ENCODE assay signal across 16 cellular contexts in genomic region chr2:149572102-149572953, GRCh38. TPM values are rescaled to one million over a fixed set of nuclear protein-coding genes. Genes with fewer than 3 reads are reported as not detected.
A peak's percentile ranks its signal among the peaks of the same experiment; 100 is the strongest.
DNase-seq lines count a peak whose midpoint lies in the region; ATAC-seq and TF ChIP-seq lines count a peak whose summit lies in the region.
"Had no signal": no experiment of that assay in that cellular context is flagged by ENCODE, and none has a peak within 500 bp of the region (broad histone marks: within the 10 kb centered on the region; RNA-seq: fewer than 3 reads in every experiment).

No MANE protein-coding gene starts in this region.

- H2AFZ ChIP-seq in osteoblast (ENCODE audit: low read length): no peak overlapping the region

- H3K36me3 ChIP-seq in heart left ventricle (peaks cover 2 to 100% (median 95%) of the 10 kb centered on the region in 9 donors), osteoblast (ENCODE audit: insufficient read depth, low read length) (peaks cover 87% of the 10 kb centered on the region)

- TF ChIP-seq POLR2A in heart left ventricle (IDR thresholded peaks at IDR 0.05): no peak

- H3K27ac ChIP-seq in heart left ventricle (peak overlapping the region in 6 of 12 donors; percentile 16 to 51 (median 41)), osteoblast (ENCODE audit: low read depth, low read length) (peak overlapping the region; percentile 2)
- H3K27ac ChIP-seq: lower lobe of right lung had no signal

- H3K9me3 ChIP-seq in heart left ventricle (no peaks in the 10 kb centered on the region), osteoblast (ENCODE audit: low read depth, low read length) (no peaks in the 10 kb centered on the region)
- H3K9me3 ChIP-seq: esophagus squamous epithelium, lower lobe of right lung had no signal

- H3K4me3 ChIP-seq in LNCaP clone FGC (ENCODE audit: low read depth, low read length): no peak overlapping the region
- H3K4me3 ChIP-seq in heart left ventricle: no peak overlapping the region
- no peak overlapping the region for H3K4me3 ChIP-seq in osteoblast (ENCODE audit: insufficient read depth, low read length)
- H3K4me3 ChIP-seq: esophagus squamous epithelium, lower lobe of right lung had no signal

- DNase-seq in AG20443 (ENCODE audit: low spot score) (peak; percentile 54), LNCaP clone FGC (ENCODE audit: low read depth) (peak; percentile 78), heart left ventricle (no peak), osteoblast (ENCODE audit: insufficient read length, low spot score, missing footprints) (no peak), amniotic stem cell (lab: John Stamatoyannopoulos, UW) (no peak), hypothalamus (lab: John Stamatoyannopoulos, UW) (no peak)
- DNase-seq: activated CD4-positive, CD25-positive, alpha-beta regulatory T cell treated with anti-CD3 and anti-CD28 coated beads, Interleukin-2, amount 50 U/mL, for 72 hours; activated T-cell treated with anti-CD3 and anti-CD28 coated beads, Interleukin-2, amount 50 U/mL, for 4 hours; DMS53; esophagus squamous epithelium; KG1; lower lobe of right lung; NCI-H1436; nucleus accumbens had no signal

- WGBS in heart left ventricle, 4 donors: 38 to 59% (median 48%) methylated on average over 6 of the region's 6 CpGs

- no peak overlapping the region for H3K4me2 ChIP-seq in osteoblast (ENCODE audit: insufficient read depth, low read length)

- no peaks in the 10 kb centered on the region for H3K27me3 ChIP-seq in heart left ventricle
- H3K27me3 ChIP-seq in osteoblast (ENCODE audit: insufficient read depth, low read length): no peaks in the 10 kb centered on the region
- H3K27me3 ChIP-seq: esophagus squamous epithelium had no signal

- TF ChIP-seq CTCF in LNCaP clone FGC (IDR thresholded peaks at IDR 0.05; ENCODE audit: control insufficient read depth, extremely low read depth, insufficient read depth): no peak
- no peak for TF ChIP-seq CTCF in heart left ventricle (IDR thresholded peaks at IDR 0.05)
- no peak for TF ChIP-seq CTCF in osteoblast (IDR thresholded peaks at IDR 0.05; ENCODE audit: extremely low read depth, low read depth, low read length)

- peaks cover 0 to 13% (median 5%) of the 10 kb centered on the region in 12 donors for H3K4me1 ChIP-seq in heart left ventricle
- no peaks in the 10 kb centered on the region for H3K4me1 ChIP-seq in osteoblast (ENCODE audit: insufficient read depth, low read length)

- peak; percentile 51 to 76 (median 62) for ATAC-seq in heart left ventricle
- no peak for ATAC-seq in GM18517 (IDR thresholded peaks at IDR 0.05; ENCODE audit: unreplicated experiment)
- no peak for ATAC-seq in GM21367 (IDR thresholded peaks at IDR 0.05; ENCODE audit: unreplicated experiment)
- ATAC-seq: activated T-cell treated with anti-CD3 and anti-CD28 coated beads, Interleukin-2, amount 50 U/mL, for 4 hours; lower lobe of right lung had no signal

- H4K20me1 ChIP-seq in osteoblast (ENCODE audit: insufficient read depth, low read length): peaks cover 18% of the 10 kb centered on the region

- H3K79me2 ChIP-seq in osteoblast (ENCODE audit: insufficient read depth, low read length): peaks cover 16% of the 10 kb centered on the region

- intact Hi-C loops in heart left ventricle (cut with DNase I): no loop called here

RNA-seq across cellular contexts. Expression of gene MMADHC, which starts 15.2 kb away (rescaled TPM):
- total RNA-seq in heart left ventricle (100 to 1,000 TPM in 8 of 9 donors, 10 to 100 TPM in 1; 66.6 to 130 (median 117) TPM), osteoblast (165 and 187 TPM in 2 replicates)
- 100 to 1,000 TPM in 1 of 2 donors, 10 to 100 TPM in 1; 34.0 to 152 TPM for polyA plus RNA-seq in heart left ventricle

Comparison
In these comparisons a context has a peak if more than half of its experiments do, and no peak if none do; other contexts are left out.
1. DNase-seq: peak in AG20443 (single experiment) and LNCaP clone FGC (single experiment); none in heart left ventricle (0 of 5), osteoblast (single experiment), amniotic stem cell (single experiment) and hypothalamus (0 of 51).
2. ATAC-seq: peak in heart left ventricle (4 of 4); none in GM18517 (single experiment) and GM21367 (single experiment).